24 cellular contexts compared by ENCODE assay signal in genomic region chr17:72846399-72846798, GRCh38.
"Had no signal": no experiment of that assay in that cellular context is flagged by ENCODE, and none has a peak within 500 bp of the region (broad histone marks: within the 10 kb centered on the region; RNA-seq: fewer than 3 reads in every experiment).

No MANE protein-coding gene starts in this region.

- H3K27ac Mint-ChIP-seq: activated B cell treated with CpG ODN at 0.5 μM for 24 hours; activated CD4-positive, alpha-beta T cell treated with anti-CD3 and anti-CD28 coated beads for 36 hours; activated naive CD4-positive, alpha-beta T cell treated with anti-CD3 and anti-CD28 coated beads for 36 hours; activated naive CD8-positive, alpha-beta T cell treated with anti-CD3 and anti-CD28 coated beads, Interleukin-2, amount 10 ng/mL, durations not matched to agents 7 days and 5 days; immature natural killer cell; natural killer cell treated with Interleukin-12 subunit alpha and Interleukin-12 subunit beta and Interleukin-15 and Interleukin-18, amount 100 ng/mL, for 72 hours; progenitor cell of endocrine pancreas; type B pancreatic cell had no signal

- H3K4me3 ChIP-seq: colonic mucosa, dorsolateral prefrontal cortex, esophagus muscularis mucosa, hepatocyte, left ventricle myocardium inferior, sigmoid colon, spleen, testis had no signal

- H3K4me1 Mint-ChIP-seq: activated B cell treated with CpG ODN at 0.5 μM for 24 hours; activated CD4-positive, alpha-beta T cell treated with anti-CD3 and anti-CD28 coated beads for 36 hours; activated naive CD8-positive, alpha-beta T cell treated with anti-CD3 and anti-CD28 coated beads, Interleukin-2, amount 10 ng/mL, durations not matched to agents 7 days and 5 days; immature natural killer cell had no signal

- H3K9me3 Mint-ChIP-seq: activated B cell treated with CpG ODN at 0.5 μM for 24 hours; activated naive CD4-positive, alpha-beta T cell treated with anti-CD3 and anti-CD28 coated beads for 36 hours; activated T-cell treated with anti-CD3 and anti-CD28 coated beads, Interleukin-2, amount 50 U/mL, for 4 hours; natural killer cell treated with Interleukin-12 subunit alpha and Interleukin-12 subunit beta and Interleukin-15 and Interleukin-18, amount 100 ng/mL, for 72 hours had no signal

- H3K27me3 Mint-ChIP-seq: activated B cell treated with CpG ODN at 0.5 μM for 24 hours; activated CD4-positive, alpha-beta T cell treated with anti-CD3 and anti-CD28 coated beads for 36 hours; activated naive CD8-positive, alpha-beta T cell treated with anti-CD3 and anti-CD28 coated beads, Interleukin-2, amount 10 ng/mL, durations not matched to agents 7 days and 5 days; natural killer cell treated with Interleukin-12 subunit alpha and Interleukin-12 subunit beta and Interleukin-15 and Interleukin-18, amount 100 ng/mL, for 72 hours; type B pancreatic cell had no signal

- DNase-seq: activated B cell treated with CpG ODN at 0.5 μM for 24 hours; activated CD4-positive, alpha-beta T cell treated with anti-CD3 and anti-CD28 coated beads for 36 hours; activated CD4-positive, alpha-beta T cell treated with anti-CD3 and anti-CD28 coated beads, Interleukin-2, amount 50 U/mL, for 48 hours; activated CD8-positive, alpha-beta memory T cell treated with anti-CD3 and anti-CD28 coated beads, Interleukin-2, amount 50 U/mL, for 48 hours; activated naive CD4-positive, alpha-beta T cell treated with anti-CD3 and anti-CD28 coated beads for 36 hours; activated naive CD8-positive, alpha-beta T cell treated with anti-CD3 and anti-CD28 coated beads, Interleukin-2, amount 10 ng/mL, durations not matched to agents 7 days and 5 days; activated T-cell treated with anti-CD3 and anti-CD28 coated beads, Interleukin-2, amount 50 U/mL, for 4 hours; amniotic stem cell; colonic mucosa; dorsolateral prefrontal cortex; glutamatergic neuron; immature natural killer cell; left ventricle myocardium inferior; retina; sigmoid colon; spleen; stimulated activated CD4-positive, alpha-beta T cell treated with anti-CD3 and anti-CD28 coated beads, Interleukin-4, amount 100 ng/mL, for 1 hour; stimulated activated naive CD4-positive, alpha-beta T cell; testis had no signal

- ATAC-seq: activated CD4-positive, alpha-beta T cell treated with anti-CD3 and anti-CD28 coated beads for 36 hours; activated T-cell treated with anti-CD3 and anti-CD28 coated beads, Interleukin-2, amount 50 U/mL, for 4 hours; natural killer cell treated with Interleukin-12 subunit alpha and Interleukin-12 subunit beta and Interleukin-15 and Interleukin-18, amount 100 ng/mL, for 72 hours had no signal

- H3K4me3 Mint-ChIP-seq: activated B cell treated with CpG ODN at 0.5 μM for 24 hours; activated CD4-positive, alpha-beta T cell treated with anti-CD3 and anti-CD28 coated beads for 36 hours; activated naive CD4-positive, alpha-beta T cell treated with anti-CD3 and anti-CD28 coated beads for 36 hours; activated naive CD8-positive, alpha-beta T cell treated with anti-CD3 and anti-CD28 coated beads, Interleukin-2, amount 10 ng/mL, durations not matched to agents 7 days and 5 days; activated T-cell treated with anti-CD3 and anti-CD28 coated beads, Interleukin-2, amount 50 U/mL, for 4 hours; immature natural killer cell; natural killer cell treated with Interleukin-12 subunit alpha and Interleukin-12 subunit beta and Interleukin-15 and Interleukin-18, amount 100 ng/mL, for 72 hours; type B pancreatic cell had no signal
